ENCODE assay signal across 11 cellular contexts in the genomic region with DNA sequence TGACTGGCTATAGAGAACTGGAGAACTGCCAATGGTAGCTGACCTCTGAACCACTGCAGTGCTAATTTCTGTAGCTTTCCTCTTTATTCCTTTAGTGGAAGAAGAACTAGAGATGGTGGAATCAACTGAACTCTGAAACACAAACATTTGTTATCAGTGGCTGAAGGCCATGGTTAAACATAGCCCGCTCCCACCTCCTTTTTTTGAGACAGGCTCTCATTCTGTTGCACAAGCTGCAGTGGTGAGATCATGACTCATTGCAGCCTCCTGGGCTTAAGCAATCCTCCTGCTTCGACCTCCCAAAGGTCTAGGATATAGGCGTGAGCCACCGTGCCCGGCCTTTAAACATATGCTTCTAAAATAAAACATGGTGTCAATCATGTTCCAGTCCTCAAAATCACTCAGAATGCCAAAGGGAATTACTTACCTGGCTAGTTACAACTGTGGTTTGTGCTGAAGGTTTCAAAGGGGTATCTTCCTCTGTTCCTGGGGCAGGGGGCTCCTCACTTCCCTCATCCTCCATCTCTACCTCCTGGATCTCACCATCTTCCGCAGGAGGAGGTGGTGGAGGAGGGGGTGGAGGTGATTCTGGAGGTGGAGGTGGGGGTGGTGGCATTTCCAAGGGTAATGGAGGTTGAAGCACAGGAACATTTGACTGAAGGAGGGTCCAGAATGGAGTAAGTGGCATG. TPM values are rescaled to one million over a fixed set of nuclear protein-coding genes. Genes with fewer than 3 reads are reported as not detected.
A peak's percentile ranks its signal among the peaks of the same experiment; 100 is the strongest.
DNase-seq lines count a peak whose midpoint lies in the region; ATAC-seq and TF ChIP-seq lines count a peak whose summit lies in the region.
"Had no signal": no experiment of that assay in that cellular context is flagged by ENCODE, and none has a peak within 500 bp of the region (broad histone marks: within the 10 kb centered on the region; RNA-seq: fewer than 3 reads in every experiment).

No MANE protein-coding gene starts in this region.

- CTCF ChIA-PET in PC-3 (lab: Charles Lee) = no interaction called here

- H3K9me2 ChIP-seq in PC-3 (replicated peaks; ENCODE audit: low read length) (no peaks in the 10 kb centered on the region), GM23338 (ENCODE audit: insufficient read depth) (no peaks in the 10 kb centered on the region)

- no peak overlapping the region for H3K4me3 ChIP-seq in PC-3 (ENCODE audit: low read length)
- H3K4me3 ChIP-seq in fibroblast of the aortic adventitia (ENCODE audit: low read depth, low read length) = no peak overlapping the region
- no peak overlapping the region for H3K4me3 ChIP-seq in GM23338

- DNase-seq in GM03348 (ENCODE audit: low spot score) (peak; percentile 9), PC-3 (peak; percentile 32), fibroblast of the aortic adventitia (ENCODE audit: low read depth) (peak; percentile 75), progenitor cell of endocrine pancreas (ENCODE audit: low spot score, unreplicated experiment) (no peak), GM23338 (ENCODE audit: low spot score) (no peak), T1000 (lab: John Stamatoyannopoulos, UW) (no peak), occipital lobe (lab: John Stamatoyannopoulos, UW) (no peak)
- DNase-seq in activated CD4-positive, alpha-beta T cell treated with anti-CD3 and anti-CD28 coated beads, Interleukin-2, amount 50 U/mL, for 1 hour = no peak
- DNase-seq: NCI-H146; stimulated activated naive CD4-positive, alpha-beta T cell treated with Interleukin-2 at 50 U/mL for 16 hours had no signal

- peak overlapping the region; percentile 59 for H3K27ac Mint-ChIP-seq in progenitor cell of endocrine pancreas
- H3K27ac Mint-ChIP-seq in GM23338 = no peak overlapping the region

- no peaks in the 10 kb centered on the region for H4K20me1 ChIP-seq in PC-3 (ENCODE audit: low read length)
- H4K20me1 ChIP-seq in GM23338 (replicated peaks; ENCODE audit: insufficient read depth) = no peaks in the 10 kb centered on the region; the same call in none of the 2 replicates

- no peaks in the 10 kb centered on the region for H3K4me1 ChIP-seq in PC-3 (ENCODE audit: insufficient read depth, low read length)
- H3K4me1 ChIP-seq in GM23338 (ENCODE audit: insufficient read depth) = no peaks in the 10 kb centered on the region

- H3K4me1 Mint-ChIP-seq in progenitor cell of endocrine pancreas (ENCODE audit: low read depth) (peaks cover 3% of the 10 kb centered on the region), GM23338 (no peaks in the 10 kb centered on the region)

- H3K79me2 ChIP-seq in PC-3 (ENCODE audit: low read length) (no peaks in the 10 kb centered on the region), GM23338 (replicated peaks; ENCODE audit: insufficient read depth) (no peaks in the 10 kb centered on the region)

- H3K9ac ChIP-seq in PC-3 (ENCODE audit: low read length) = no peak overlapping the region

- H3K27ac ChIP-seq in PC-3 (ENCODE audit: low read length) (no peak overlapping the region), GM23338 (ENCODE audit: low read depth) (no peak overlapping the region)

- TF ChIP-seq CTCF in PC-3 (conservative IDR thresholded peaks at IDR 0.05; ENCODE audit: low read depth, low read length) (no peak), fibroblast of the aortic adventitia (IDR thresholded peaks at IDR 0.05; ENCODE audit: insufficient read depth, low read length) (no peak), progenitor cell of endocrine pancreas (IDR thresholded peaks at IDR 0.05; ENCODE audit: unreplicated experiment) (no peak), GM23338 (conservative IDR thresholded peaks at IDR 0.05; ENCODE audit: low read depth in 2 of 2) (no peak)

- H3F3A ChIP-seq in PC-3 (ENCODE audit: low read length, unreplicated experiment) (no peaks in the 10 kb centered on the region), GM23338 (replicated peaks; ENCODE audit: low read depth) (peaks cover 11% of the 10 kb centered on the region)

- no TSS peak for BruUV-seq in PC-3 (replicated peaks; lab: Mats Ljungman, UMichigan)

- H3K9me3 Mint-ChIP-seq in progenitor cell of endocrine pancreas (ENCODE audit: low read depth) = no peaks in the 10 kb centered on the region
- no peaks in the 10 kb centered on the region for H3K9me3 Mint-ChIP-seq in GM23338

- no peak overlapping the region for H3K4me2 ChIP-seq in PC-3 (ENCODE audit: low read length)
- no peak overlapping the region for H3K4me2 ChIP-seq in GM23338

- H3K27me3 ChIP-seq in PC-3 (ENCODE audit: low read length) (no peaks in the 10 kb centered on the region), GM23338 (ENCODE audit: insufficient read depth) (no peaks in the 10 kb centered on the region)

- no peaks in the 10 kb centered on the region for H3K9me3 ChIP-seq in PC-3 (ENCODE audit: low read length)

- ATAC-seq in PC-3 (no peak; the same call in 1 of the 2 replicates), GM23338 (no peak)
- ATAC-seq: activated CD4-positive, CD25-positive, alpha-beta regulatory T cell treated with anti-CD3 and anti-CD28 coated beads, Interleukin-2, amount 50 U/mL, for 24 hours had no signal

- H3K4me3 Mint-ChIP-seq in progenitor cell of endocrine pancreas (ENCODE audit: low read depth) = no peak overlapping the region
- H3K4me3 Mint-ChIP-seq in GM23338 = no peak overlapping the region

- no peaks in the 10 kb centered on the region for H3K27me3 Mint-ChIP-seq in progenitor cell of endocrine pancreas
- peaks cover 4% of the 10 kb centered on the region for H3K27me3 Mint-ChIP-seq in GM23338 (ENCODE audit: insufficient read depth, low read depth, poor library complexity)

- peaks cover 66% of the 10 kb centered on the region for H3K36me3 ChIP-seq in PC-3 (ENCODE audit: low read depth, low read length)
- peaks cover 59% of the 10 kb centered on the region for H3K36me3 ChIP-seq in GM23338 (ENCODE audit: insufficient read depth)

- intact Hi-C loops in PC-3 (cut with micrococcal nuclease) = no loop called here

- no peak overlapping the region for H2AFZ ChIP-seq in PC-3 (ENCODE audit: low read length)
- H2AFZ ChIP-seq in GM23338 = no peak overlapping the region

- peaks cover 38% of the 10 kb centered on the region for H3K36me3 Mint-ChIP-seq in progenitor cell of endocrine pancreas (ENCODE audit: insufficient read depth)
- peaks cover 78% of the 10 kb centered on the region for H3K36me3 Mint-ChIP-seq in GM23338 (ENCODE audit: low read depth)

- POLR2A ChIA-PET in PC-3 (lab: Charles Lee; ENCODE audit: unreplicated experiment) = interaction anchor here (0.5 kb wide), 1 partner anchor 12 kb away, joined by 4 read pairs; no protein-coding TSS in a partner anchor

TF ChIP-seq in GM23338, 12 proteins besides CTCF, POLR2A, EP300 and RAD21:
- TF ChIP-seq STAT1 (IDR thresholded peaks at IDR 0.05; ENCODE audit: unreplicated experiment) = no peak
- TF ChIP-seq, protein P1, sequence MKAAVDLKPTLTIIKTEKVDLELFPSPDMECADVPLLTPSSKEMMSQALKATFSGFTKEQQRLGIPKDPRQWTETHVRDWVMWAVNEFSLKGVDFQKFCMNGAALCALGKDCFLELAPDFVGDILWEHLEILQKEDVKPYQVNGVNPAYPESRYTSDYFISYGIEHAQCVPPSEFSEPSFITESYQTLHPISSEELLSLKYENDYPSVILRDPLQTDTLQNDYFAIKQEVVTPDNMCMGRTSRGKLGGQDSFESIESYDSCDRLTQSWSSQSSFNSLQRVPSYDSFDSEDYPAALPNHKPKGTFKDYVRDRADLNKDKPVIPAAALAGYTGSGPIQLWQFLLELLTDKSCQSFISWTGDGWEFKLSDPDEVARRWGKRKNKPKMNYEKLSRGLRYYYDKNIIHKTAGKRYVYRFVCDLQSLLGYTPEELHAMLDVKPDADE (IDR thresholded peaks at IDR 0.05) = no peak
- TF ChIP-seq EZH2 (IDR thresholded peaks at IDR 0.05; ENCODE audit: low read depth, unreplicated experiment) = no peak

RNA-seq across cellular contexts. Expression of gene AGBL2, which starts 9.0 kb away (rescaled TPM):
- total RNA-seq in PC-3 (2014; rRNA removed) = 1.8 TPM in 1 of 2 replicates, not detected in the other
- total RNA-seq in fibroblast of the aortic adventitia (ENCODE audit: low replicate concordance) = 0.90 and 1.4 TPM in 2 replicates
- 6.1 and 8.2 TPM in 2 replicates for total RNA-seq in progenitor cell of endocrine pancreas
- 1.6 and 5.6 TPM in 2 replicates for total RNA-seq in GM23338 (2014; rRNA removed; shearing (Covaris generic))
- polyA plus RNA-seq in GM23338 (2016; fragmentation: Nextera tagmentation; extraction: Ambion mirVana) = 2.1 and 5.1 TPM in 2 replicates
- total RNA-seq in occipital lobe = 0.78 TPM

RNA-seq across cellular contexts. Expression of gene FNBP4, which starts 43.0 kb away (rescaled TPM):
- total RNA-seq in PC-3 (2014; rRNA removed) = 37.4 and 60.1 TPM in 2 replicates
- 80.2 and 113 TPM in 2 replicates for total RNA-seq in fibroblast of the aortic adventitia (ENCODE audit: low replicate concordance)
- 136 TPM in 2 replicates for total RNA-seq in progenitor cell of endocrine pancreas
- total RNA-seq in GM23338 (2014; rRNA removed; shearing (Covaris generic)) = 64.0 and 102 TPM in 2 replicates
- 45.1 and 55.5 TPM in 2 replicates for polyA plus RNA-seq in GM23338 (2016; fragmentation: Nextera tagmentation; extraction: Ambion mirVana)
- total RNA-seq in occipital lobe = 89.1 TPM

Comparison
In these comparisons a context has a peak if more than half of its experiments do, and no peak if none do; other contexts are left out.
1. DNase-seq: peak in GM03348 (single experiment), PC-3 (single experiment) and fibroblast of the aortic adventitia (single experiment); none in progenitor cell of endocrine pancreas (single experiment), GM23338 (single experiment), T1000 (single experiment), activated CD4-positive, alpha-beta T cell treated with anti-CD3 and anti-CD28 coated beads, Interleukin-2, amount 50 U/mL, for 1 hour (single experiment) and occipital lobe (single experiment).